In genomic region chr6:152984387-152984872, GRCh38 we compare ENCODE assay signal across 8 cellular contexts.
DNase-seq lines count a peak whose midpoint lies in the region; ATAC-seq and TF ChIP-seq lines count a peak whose summit lies in the region.

No MANE protein-coding gene starts in this region.

- peak overlapping the region; percentile 98 for H3K27ac Mint-ChIP-seq in activated naive CD8-positive, alpha-beta T cell treated with anti-CD3 and anti-CD28 coated beads, Interleukin-2, amount 50 U/mL, for 24 hours
- H3K27ac Mint-ChIP-seq in memory B cell: peak overlapping the region; percentile 91

- H3K36me3 Mint-ChIP-seq in activated naive CD8-positive, alpha-beta T cell treated with anti-CD3 and anti-CD28 coated beads, Interleukin-2, amount 50 U/mL, for 24 hours (ENCODE audit: low read depth): peaks cover 39% of the 10 kb centered on the region
- peaks cover 7% of the 10 kb centered on the region for H3K36me3 Mint-ChIP-seq in memory B cell

- H3K9me3 Mint-ChIP-seq in activated naive CD8-positive, alpha-beta T cell treated with anti-CD3 and anti-CD28 coated beads, Interleukin-2, amount 50 U/mL, for 24 hours: no peaks in the 10 kb centered on the region
- no peaks in the 10 kb centered on the region for H3K9me3 Mint-ChIP-seq in memory B cell

- peaks cover 4% of the 10 kb centered on the region for H3K27me3 Mint-ChIP-seq in activated naive CD8-positive, alpha-beta T cell treated with anti-CD3 and anti-CD28 coated beads, Interleukin-2, amount 50 U/mL, for 24 hours
- no peaks in the 10 kb centered on the region for H3K27me3 Mint-ChIP-seq in memory B cell

- no peak for TF ChIP-seq CTCF in GM12865 (IDR thresholded peaks at IDR 0.05; ENCODE audit: insufficient read depth, low read depth, low read length, missing control alignments)
- TF ChIP-seq CTCF in HL-60 (IDR thresholded peaks at IDR 0.05; ENCODE audit: insufficient read depth, low read length): no peak

- peak overlapping the region; percentile 100 for H3K4me3 ChIP-seq in GM12865 (ENCODE audit: low read depth, low read length)
- peak overlapping the region; percentile 60 for H3K4me3 ChIP-seq in HL-60 (replicated peaks; ENCODE audit: insufficient read depth, low read length)

- ATAC-seq in GM21367 (IDR thresholded peaks at IDR 0.05; ENCODE audit: unreplicated experiment) (peak; percentile 32), memory B cell (ENCODE audit: low read depth) (no peak)
- ATAC-seq in activated naive CD8-positive, alpha-beta T cell treated with anti-CD3 and anti-CD28 coated beads, Interleukin-2, amount 50 U/mL, for 24 hours: no peak

- H3K27ac ChIP-seq in HL-60 (replicated peaks): peak overlapping the region; percentile 96

- DNase-seq in GM12865 (ENCODE audit: low read depth) (peak; percentile 66), HL-60 (ENCODE audit: low read depth in 1 of 2, low spot score in 1 of 2) (no peak), memory B cell (ENCODE audit: low spot score in 2 of 2) (no peak), amygdala (lab: John Stamatoyannopoulos, UW) (no peak), NCI-H510A treated with DMSO at 0.1 percent for 48 hours (lab: John Stamatoyannopoulos, UW) (no peak), putamen (ENCODE audit: low spot score) (no peak)
- DNase-seq in activated naive CD8-positive, alpha-beta T cell treated with anti-CD3 and anti-CD28 coated beads, Interleukin-2, amount 50 U/mL, for 24 hours: no peak

- peak overlapping the region; percentile 93 for H3K4me3 Mint-ChIP-seq in activated naive CD8-positive, alpha-beta T cell treated with anti-CD3 and anti-CD28 coated beads, Interleukin-2, amount 50 U/mL, for 24 hours
- peak overlapping the region; percentile 91 for H3K4me3 Mint-ChIP-seq in memory B cell

- H3K4me1 Mint-ChIP-seq in activated naive CD8-positive, alpha-beta T cell treated with anti-CD3 and anti-CD28 coated beads, Interleukin-2, amount 50 U/mL, for 24 hours: peaks cover 54% of the 10 kb centered on the region
- H3K4me1 Mint-ChIP-seq in memory B cell: peaks cover 19% of the 10 kb centered on the region

- no peaks in the 10 kb centered on the region for H3K27me3 ChIP-seq in HL-60 (ENCODE audit: insufficient read depth, poor library complexity, severe bottlenecking)
